2 cellular contexts compared by ENCODE assay signal in genomic region chr5:159309689-159310433, GRCh38.
TF ChIP-seq lines count a peak whose summit lies in the region.

No MANE protein-coding gene starts in this region.

TF ChIP-seq in HEK293, 187 proteins besides CTCF, POLR2A, EP300 and RAD21:
- peak; percentile 49; the same call in 1 of the 2 replicates for TF ChIP-seq ZNF266 (tag by site-specific recombination; IDR thresholded peaks at IDR 0.05; ENCODE audit: low read depth)
- TF ChIP-seq ZSCAN4 (tag by site-specific recombination; IDR thresholded peaks at IDR 0.05), result no peak
- no peak for TF ChIP-seq ZNF132 (tag by site-specific recombination; IDR thresholded peaks at IDR 0.05; ENCODE audit: borderline replicate concordance)

TF ChIP-seq in SK-N-SH, 30 proteins besides CTCF, POLR2A, EP300 and RAD21:
- TF ChIP-seq, protein P1, sequence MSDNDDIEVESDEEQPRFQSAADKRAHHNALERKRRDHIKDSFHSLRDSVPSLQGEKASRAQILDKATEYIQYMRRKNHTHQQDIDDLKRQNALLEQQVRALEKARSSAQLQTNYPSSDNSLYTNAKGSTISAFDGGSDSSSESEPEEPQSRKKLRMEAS (IDR thresholded peaks at IDR 0.05; ENCODE audit: low read depth), result no peak
- TF ChIP-seq POLR2AphosphoS5 (IDR thresholded peaks at IDR 0.05; ENCODE audit: low read depth, low read length), result no peak
- no peak for TF ChIP-seq USF1 (IDR thresholded peaks at IDR 0.05; ENCODE audit: borderline replicate concordance, low read depth)
- no peak for TF ChIP-seq USF2 (IDR thresholded peaks at IDR 0.05; ENCODE audit: borderline replicate concordance, low read depth, low read length)
- TF ChIP-seq TEAD4 (IDR thresholded peaks at IDR 0.05; ENCODE audit: borderline replicate concordance, insufficient read depth), result no peak
- TF ChIP-seq FOXM1 (IDR thresholded peaks at IDR 0.05; ENCODE audit: low read depth), result no peak
- no peak for TF ChIP-seq JUND (IDR thresholded peaks at IDR 0.05)
- no peak for TF ChIP-seq ELF1 (IDR thresholded peaks at IDR 0.05)
- TF ChIP-seq ZBTB33 (IDR thresholded peaks at IDR 0.05; ENCODE audit: borderline replicate concordance, low read depth), result no peak
- TF ChIP-seq TAF1 (IDR thresholded peaks at IDR 0.05; ENCODE audit: borderline replicate concordance, low read depth, low read length), result no peak
- no peak for TF ChIP-seq SIN3A (IDR thresholded peaks at IDR 0.05; ENCODE audit: borderline replicate concordance, low read depth, low read length)
- no peak for TF ChIP-seq FOXJ3 (CRISPR knock-in tag; IDR thresholded peaks at IDR 0.05)
- TF ChIP-seq SMC3 (IDR thresholded peaks at IDR 0.05; ENCODE audit: low read depth, low read length), result no peak
- TF ChIP-seq RFX5 (IDR thresholded peaks at IDR 0.05; ENCODE audit: low read length), result no peak
- no peak for TF ChIP-seq NFIC (IDR thresholded peaks at IDR 0.05; ENCODE audit: borderline replicate concordance)
- no peak for TF ChIP-seq YY1 (IDR thresholded peaks at IDR 0.05; ENCODE audit: low read depth)
- no peak for TF ChIP-seq GATA2 (CRISPR knock-in tag; IDR thresholded peaks at IDR 0.05)
- no peak for TF ChIP-seq FOSL2 (IDR thresholded peaks at IDR 0.05; ENCODE audit: borderline replicate concordance, low read depth)
TF ChIP-seq in SK-N-SH: peak in this region for 0.
